ENCODE assay signal across 16 cellular contexts in genomic region chr16:84292032-84292431, GRCh38.
DNase-seq lines count a peak whose midpoint lies in the region; ATAC-seq, FAIRE-seq and TF ChIP-seq lines count a peak whose summit lies in the region.
"Had no signal": no experiment of that assay in that cellular context is flagged by ENCODE, and none has a peak within 500 bp of the region (broad histone marks: within the 10 kb centered on the region; RNA-seq: fewer than 3 reads in every experiment).

No MANE protein-coding gene starts in this region.

- no peak overlapping the region for H3K4me3 ChIP-seq in rectal smooth muscle tissue (ENCODE audit: low read length)
- H3K4me3 ChIP-seq: right lobe of liver had no signal

- H3K4me1 ChIP-seq in rectal smooth muscle tissue (ENCODE audit: control insufficient read depth, insufficient read depth, low read length), result peaks cover 8% of the 10 kb centered on the region
- H3K4me1 ChIP-seq: right lobe of liver had no signal

- H3K36me3 ChIP-seq in rectal smooth muscle tissue (ENCODE audit: control insufficient read depth, insufficient read depth, low read length), result no peaks in the 10 kb centered on the region
- H3K36me3 ChIP-seq: right lobe of liver had no signal

- TF ChIP-seq POLR2A in H54 (IDR thresholded peaks at IDR 0.05; ENCODE audit: low read depth, low read length), result no peak

- DNase-seq in H54 (ENCODE audit: insufficient read length, low spot score), result peak; percentile 21
- peak; percentile 31 for DNase-seq in NCI-H1694 (lab: John Stamatoyannopoulos, UW)
- DNase-seq in UCSD-AML1 (lab: John Stamatoyannopoulos, UW; ENCODE audit: unreplicated experiment), result peak; percentile 41
- DNase-seq in activated T-cell treated with anti-CD3 and anti-CD28 coated beads for 4 hours, result no peak
- no peak for DNase-seq in NCI-H526 treated with DMSO at 0.1 percent for 48 hours (lab: John Stamatoyannopoulos, UW)
- DNase-seq: activated CD4-positive, alpha-beta T cell treated with anti-CD3 and anti-CD28 coated beads for 1 hour; activated naive CD8-positive, alpha-beta T cell treated with anti-CD3 and anti-CD28 coated beads, Interleukin-2, amount 10 ng/mL, durations not matched to agents 7 days and 5 days; CD4-positive, alpha-beta T cell; erythroblast; hypothalamus; left ventricle myocardium superior; right lobe of liver; stimulated activated naive CD8-positive, alpha-beta T cell treated with anti-CD3 and anti-CD28 coated beads, Interleukin-15, Interleukin-2, amounts not matched to agents 100 U/mL and 50 U/mL, for 24 hours had no signal

- FAIRE-seq in H54 (lab: Jason Lieb, UNC), result no peak
- FAIRE-seq: GM18507 had no signal

- peaks cover 2% of the 10 kb centered on the region for H3K27me3 ChIP-seq in rectal smooth muscle tissue (ENCODE audit: control insufficient read depth, insufficient read depth, low read length)
- H3K27me3 ChIP-seq: right lobe of liver had no signal

- H3K9ac ChIP-seq in rectal smooth muscle tissue (ENCODE audit: low read length), result no peak overlapping the region

- H3K27ac ChIP-seq in rectal smooth muscle tissue (ENCODE audit: low read depth, low read length), result peak overlapping the region; percentile 70
- H3K27ac ChIP-seq: right lobe of liver had no signal

- ATAC-seq in GM18873 (IDR thresholded peaks at IDR 0.05; ENCODE audit: low FRiP score, unreplicated experiment), result no peak
- ATAC-seq: left ventricle myocardium superior; right lobe of liver; stimulated activated naive CD8-positive, alpha-beta T cell treated with anti-CD3 and anti-CD28 coated beads, Interleukin-15, Interleukin-2, amounts not matched to agents 100 U/mL and 50 U/mL, for 24 hours had no signal

Comparison
In these comparisons a context has a peak if more than half of its experiments do, and no peak if none do; other contexts are left out.
1. DNase-seq: peak in H54 (single experiment), NCI-H1694 (single experiment) and UCSD-AML1 (single experiment); none in activated T-cell treated with anti-CD3 and anti-CD28 coated beads for 4 hours (single experiment) and NCI-H526 treated with DMSO at 0.1 percent for 48 hours (single experiment).